18 cellular contexts compared by ENCODE assay signal in the genomic region with DNA sequence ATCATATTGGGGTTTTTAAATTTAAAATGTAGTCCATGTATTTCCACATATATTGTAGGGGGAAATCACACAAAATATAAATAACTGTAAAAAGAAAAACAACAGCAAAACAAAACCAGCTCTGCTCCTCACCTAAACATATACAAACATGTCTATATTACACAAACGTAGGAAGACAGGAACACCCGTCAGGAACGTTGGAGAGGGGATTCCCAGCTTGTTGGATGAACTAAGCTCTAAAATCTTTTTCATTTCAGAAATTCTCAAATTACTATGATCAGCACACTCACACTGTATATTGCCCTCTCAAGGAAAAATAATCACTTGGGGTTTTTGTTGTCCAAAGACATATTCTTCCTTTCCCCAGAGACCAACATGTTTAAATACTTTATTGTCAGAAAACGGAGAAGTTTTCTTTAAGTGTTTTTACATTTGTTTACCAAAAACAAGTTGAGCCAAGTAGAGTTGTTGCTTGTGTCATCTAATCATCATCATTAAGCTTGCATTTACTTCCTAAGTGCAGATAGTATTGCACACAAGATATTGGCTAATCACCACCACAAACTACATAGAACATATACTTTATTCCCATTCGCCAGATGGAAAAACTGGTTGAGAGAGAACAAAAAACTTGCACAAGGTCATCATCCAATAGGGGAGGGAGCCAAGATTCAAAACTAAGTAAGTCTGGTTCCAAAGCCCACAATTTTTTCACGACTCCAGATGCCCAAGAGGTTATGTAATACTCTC. TPM values are rescaled to one million over a fixed set of nuclear protein-coding genes. Genes with fewer than 3 reads are reported as not detected.
DNase-seq lines count a peak whose midpoint lies in the region; ATAC-seq, FAIRE-seq and TF ChIP-seq lines count a peak whose summit lies in the region.
"Had no signal": no experiment of that assay in that cellular context is flagged by ENCODE, and none has a peak within 500 bp of the region (broad histone marks: within the 10 kb centered on the region; RNA-seq: fewer than 3 reads in every experiment).

No MANE protein-coding gene starts in this region.

- H2AFZ ChIP-seq in SU-DHL-6 (ENCODE audit: low read depth, low read length, severe bottlenecking) = peak overlapping the region; percentile 70

- no peaks in the 10 kb centered on the region for H3K9me2 ChIP-seq in SU-DHL-6 (replicated peaks; ENCODE audit: insufficient read depth, low read length)

- H3K36me3 ChIP-seq in BLaER1 = 0 out of 2 replicates have a peak, but pooled peaks cover 3% of the 10 kb centered on the region
- peaks cover 6% of the 10 kb centered on the region for H3K36me3 ChIP-seq in SU-DHL-6 (ENCODE audit: low read length)
- no peaks in the 10 kb centered on the region for H3K36me3 ChIP-seq in lower lobe of right lung
- H3K36me3 ChIP-seq: Peyer's patch had no signal

- H4K20me1 ChIP-seq in BLaER1 = no peaks in the 10 kb centered on the region
- no peaks in the 10 kb centered on the region for H4K20me1 ChIP-seq in SU-DHL-6 (ENCODE audit: low read depth, low read length)

- H3K27ac ChIP-seq in BLaER1 (peak overlapping the region; percentile 56), SU-DHL-6 (ENCODE audit: low read depth, low read length) (peak overlapping the region; percentile 100), lower lobe of right lung (peak overlapping the region; percentile 32), foreskin keratinocyte (no peak overlapping the region)
- H3K27ac ChIP-seq: Peyer's patch had no signal

- intact Hi-C loops in lower lobe of right lung (cut with DNase I) = no loop called here

- peak overlapping the region; percentile 72 for H3K4me2 ChIP-seq in BLaER1
- peak overlapping the region; percentile 47 for H3K4me2 ChIP-seq in SU-DHL-6 (ENCODE audit: low read depth, low read length, poor library complexity, severe bottlenecking)

- no peak for TF ChIP-seq CTCF in SU-DHL-6 (IDR thresholded peaks at IDR 0.05; ENCODE audit: insufficient read depth, low read length, poor library complexity, severe bottlenecking)
- no peak for TF ChIP-seq CTCF in lower lobe of right lung (IDR thresholded peaks at IDR 0.05)
- TF ChIP-seq CTCF in foreskin keratinocyte (conservative IDR thresholded peaks at IDR 0.05) = no peak

- H3K4me1 ChIP-seq in BLaER1 = peaks cover 54% of the 10 kb centered on the region
- no peaks in the 10 kb centered on the region for H3K4me1 ChIP-seq in lower lobe of right lung
- no peaks in the 10 kb centered on the region for H3K4me1 ChIP-seq in foreskin keratinocyte
- H3K4me1 ChIP-seq: Peyer's patch had no signal

- no peaks in the 10 kb centered on the region for H3K27me3 ChIP-seq in BLaER1
- H3K27me3 ChIP-seq in SU-DHL-6 (ENCODE audit: low read length) = no peaks in the 10 kb centered on the region
- H3K27me3 ChIP-seq in lower lobe of right lung (ENCODE audit: low read depth) = no peaks in the 10 kb centered on the region
- H3K27me3 ChIP-seq in foreskin keratinocyte = no peaks in the 10 kb centered on the region
- H3K27me3 ChIP-seq: Peyer's patch had no signal

- ATAC-seq in lower lobe of right lung (no peak), foreskin keratinocyte (no peak)
- ATAC-seq: CD8-positive, alpha-beta T cell had no signal

- H3K9ac ChIP-seq in BLaER1 (no peak overlapping the region; the same call in 1 of the 2 replicates), SU-DHL-6 (ENCODE audit: low read length) (peak overlapping the region; percentile 44)

- FAIRE-seq in GM18507 (lab: Jason Lieb, UNC) = peak; percentile 69

- H3K79me2 ChIP-seq in SU-DHL-6 (ENCODE audit: insufficient read depth, low read length) = peaks cover 24% of the 10 kb centered on the region

- H3K9me3 ChIP-seq in BLaER1 (peaks cover 12% of the 10 kb centered on the region), SU-DHL-6 (ENCODE audit: insufficient read depth, low read length) (no peaks in the 10 kb centered on the region), lower lobe of right lung (no peaks in the 10 kb centered on the region)
- H3K9me3 ChIP-seq: Peyer's patch had no signal

- peaks cover 60% of the 10 kb centered on the region for H3F3A ChIP-seq in SU-DHL-6 (ENCODE audit: insufficient read depth)

- H3K4me3 ChIP-seq in BLaER1 = no peak overlapping the region
- no peak overlapping the region for H3K4me3 ChIP-seq in SU-DHL-6 (ENCODE audit: insufficient read depth, low read length, poor library complexity, severe bottlenecking)
- no peak overlapping the region for H3K4me3 ChIP-seq in lower lobe of right lung
- H3K4me3 ChIP-seq: Peyer's patch had no signal

- DNase-seq in GM18507 (ENCODE audit: extremely low spot score, insufficient read length, low read depth) (no peak), lower lobe of right lung (no peak), foreskin keratinocyte (no peak), hypothalamus (lab: John Stamatoyannopoulos, UW) (no peak), NCI-H2227 treated with DMSO at 0.1 percent for 48 hours (lab: John Stamatoyannopoulos, UW) (no peak)
- DNase-seq in activated naive CD4-positive, alpha-beta T cell treated with Interleukin-2 at 50 U/mL for 16 hours = no peak
- DNase-seq: CD8-positive, alpha-beta T cell; H7; MM.1S; NCI-H1436; NCI-H2029 treated with DMSO at 0.1 percent for 48 hours; NCI-H526; Peyer's patch had no signal

RNA-seq across cellular contexts. Expression of a gene that starts 2.4 kb away (rescaled TPM):
- total RNA-seq in lower lobe of right lung (1.2 TPM), foreskin keratinocyte (not detected in 2 replicates)
- not detected in 2 replicates for polyA plus RNA-seq in foreskin keratinocyte
- total RNA-seq: A673, Daoy, H7, Right ventricle myocardium superior had no signal

RNA-seq across cellular contexts. Expression of a gene that starts 19.4 kb away (rescaled TPM):
- total RNA-seq in lower lobe of right lung = 35.3 TPM
- 0.21 and 0.27 TPM in 2 replicates for total RNA-seq in foreskin keratinocyte
- 0.06 and 0.07 TPM in 2 replicates for polyA plus RNA-seq in foreskin keratinocyte

Comparison
In these comparisons a context has a peak if more than half of its experiments do, and no peak if none do; other contexts are left out.
1. RNA of a gene that starts 19.4 kb away (total RNA-seq): 35.3 TPM in lower lobe of right lung (single experiment); 0.21 to 0.27 TPM in foreskin keratinocyte; every median in the first group is over 10 times any median in the second.